In the genomic region with DNA sequence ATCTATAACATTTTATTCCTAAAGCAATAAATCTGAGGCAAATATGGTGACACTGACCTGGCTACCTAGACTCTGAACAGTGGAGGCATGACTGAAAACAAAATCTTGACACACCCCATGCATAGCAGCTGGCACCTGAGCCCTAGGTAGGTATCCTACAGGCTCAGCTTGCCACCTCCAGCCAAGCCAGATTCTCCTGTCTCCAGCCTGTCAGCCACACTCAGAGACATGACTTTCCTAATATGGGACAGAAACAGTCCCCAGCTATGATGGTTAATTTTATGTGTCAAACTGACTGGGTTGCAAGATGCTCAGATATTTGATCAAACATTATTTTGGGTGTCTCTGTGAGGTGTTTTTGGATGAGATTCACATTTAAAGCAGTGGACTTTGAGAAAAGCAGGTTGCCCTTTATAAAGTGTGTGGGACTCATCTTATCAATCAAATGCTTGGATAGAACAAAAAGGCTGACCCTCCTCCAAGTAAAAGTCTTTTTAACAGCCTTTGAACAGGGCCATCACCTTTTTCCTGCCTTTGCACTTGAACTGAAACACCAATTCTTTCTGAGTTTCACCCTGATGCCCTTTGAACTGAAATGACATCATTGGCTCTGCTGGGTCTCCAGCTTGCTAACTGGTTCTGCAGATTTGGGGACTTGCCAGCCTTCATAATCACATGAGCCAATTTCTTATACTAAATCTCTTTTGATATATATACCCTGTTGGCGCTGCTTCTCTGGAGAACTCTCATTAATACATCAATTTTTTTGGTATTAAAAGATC, we compare ENCODE assay signal across 34 cellular contexts.
"Had no signal": no experiment of that assay in that cellular context is flagged by ENCODE, and none has a peak within 500 bp of the region (broad histone marks: within the 10 kb centered on the region; RNA-seq: fewer than 3 reads in every experiment).

No MANE protein-coding gene starts in this region.

- H3K9me3 Mint-ChIP-seq: activated CD4-positive, alpha-beta T cell treated with anti-CD3 and anti-CD28 coated beads, Interleukin-2, amount 10 ng/mL, durations not matched to agents 24 days and 14 days; activated naive CD4-positive, alpha-beta T cell treated with anti-CD3 and anti-CD28 coated beads, Interleukin-2, amount 50 U/mL, for 24 hours; activated naive CD8-positive, alpha-beta T cell treated with anti-CD3 and anti-CD28 coated beads, Interleukin-2, amount 50 U/mL, for 24 hours; activated T-helper 1 cell treated with anti-CD3 and anti-CD28 coated beads, Interleukin-12 subunit alpha, Interleukin-12 subunit beta, Interleukin-2, Interleukin-4 antibody, amounts not matched to agents 30 ng/mL and 10 ng/mL and 1 ng/mL, durations not matched to agents 14 hours and 24 hours and 36 hours; activated T-helper 2 cell treated with anti-CD3 and anti-CD28 coated beads, Interferon-gamma antibody, Interleukin-2, Interleukin-4, amounts not matched to agents 10 μg/mL and 5 μg/mL and 100 μg/mL, durations not matched to agents 14 hours and 24 hours and 36 hours; effector memory CD8-positive, alpha-beta T cell had no signal

- H3K36me3 Mint-ChIP-seq: activated CD4-positive, alpha-beta memory T cell treated with anti-CD3 and anti-CD28 coated beads for 36 hours; activated CD8-positive, alpha-beta memory T cell treated with anti-CD3 and anti-CD28 coated beads, Interleukin-2, amount 10 ng/mL, durations not matched to agents 7 days and 5 days; activated naive CD4-positive, alpha-beta T cell treated with anti-CD3 and anti-CD28 coated beads, Interleukin-2, amount 50 U/mL, for 24 hours; activated naive CD8-positive, alpha-beta T cell treated with anti-CD3 and anti-CD28 coated beads for 36 hours; brain had no signal

- FAIRE-seq: colon had no signal

- H3K4me3 ChIP-seq: adrenal gland, breast epithelium, esophagus squamous epithelium had no signal

- H3K36me3 ChIP-seq: adrenal gland, breast epithelium, esophagus squamous epithelium had no signal

- H3K27me3 ChIP-seq: breast epithelium, esophagus squamous epithelium had no signal

- H3K27ac Mint-ChIP-seq: activated CD4-positive, alpha-beta memory T cell treated with anti-CD3 and anti-CD28 coated beads for 36 hours; activated CD4-positive, alpha-beta T cell treated with anti-CD3 and anti-CD28 coated beads for 36 hours; activated CD4-positive, alpha-beta T cell treated with anti-CD3 and anti-CD28 coated beads, Interleukin-2, amount 10 ng/mL, durations not matched to agents 24 days and 14 days; activated CD8-positive, alpha-beta memory T cell treated with anti-CD3 and anti-CD28 coated beads, Interleukin-2, amount 10 ng/mL, durations not matched to agents 7 days and 5 days; activated CD8-positive, alpha-beta T cell treated with anti-CD3 and anti-CD28 coated beads, Interleukin-2, amount 10 ng/mL, durations not matched to agents 7 days and 5 days; activated naive CD4-positive, alpha-beta T cell treated with anti-CD3 and anti-CD28 coated beads for 36 hours; activated naive CD4-positive, alpha-beta T cell treated with anti-CD3 and anti-CD28 coated beads, Interleukin-2, amount 50 U/mL, for 24 hours; activated naive CD8-positive, alpha-beta T cell treated with anti-CD3 and anti-CD28 coated beads for 36 hours; activated naive CD8-positive, alpha-beta T cell treated with anti-CD3 and anti-CD28 coated beads, Interleukin-2, amount 50 U/mL, for 24 hours; activated T-helper 1 cell treated with anti-CD3 and anti-CD28 coated beads, Interleukin-12 subunit alpha, Interleukin-12 subunit beta, Interleukin-2, Interleukin-4 antibody, amounts not matched to agents 30 ng/mL and 10 ng/mL and 1 ng/mL, durations not matched to agents 14 hours and 24 hours and 36 hours; activated T-helper 2 cell treated with anti-CD3 and anti-CD28 coated beads, Interferon-gamma antibody, Interleukin-2, Interleukin-4, amounts not matched to agents 10 μg/mL and 5 μg/mL and 100 μg/mL, durations not matched to agents 14 hours and 24 hours and 36 hours; brain; effector memory CD8-positive, alpha-beta T cell; T-helper 17 cell had no signal

- H3K4me1 Mint-ChIP-seq: activated CD4-positive, alpha-beta T cell treated with anti-CD3 and anti-CD28 coated beads for 36 hours; activated CD4-positive, alpha-beta T cell treated with anti-CD3 and anti-CD28 coated beads, Interleukin-2, amount 10 ng/mL, durations not matched to agents 24 days and 14 days; activated CD8-positive, alpha-beta memory T cell treated with anti-CD3 and anti-CD28 coated beads, Interleukin-2, amount 10 ng/mL, durations not matched to agents 7 days and 5 days; activated naive CD4-positive, alpha-beta T cell treated with anti-CD3 and anti-CD28 coated beads, Interleukin-2, amount 50 U/mL, for 24 hours; activated naive CD8-positive, alpha-beta T cell treated with anti-CD3 and anti-CD28 coated beads for 36 hours; activated naive CD8-positive, alpha-beta T cell treated with anti-CD3 and anti-CD28 coated beads, Interleukin-2, amount 50 U/mL, for 24 hours; brain; T-helper 17 cell had no signal

- H3K9me3 ChIP-seq: adrenal gland, breast epithelium, esophagus squamous epithelium had no signal

- ATAC-seq: activated CD4-positive, alpha-beta T cell treated with anti-CD3 and anti-CD28 coated beads for 36 hours; activated CD8-positive, alpha-beta memory T cell treated with anti-CD3 and anti-CD28 coated beads, Interleukin-2, amount 10 ng/mL, durations not matched to agents 7 days and 5 days; activated CD8-positive, alpha-beta T cell treated with anti-CD3 and anti-CD28 coated beads, Interleukin-2, amount 10 ng/mL, durations not matched to agents 7 days and 5 days; activated naive CD8-positive, alpha-beta T cell treated with anti-CD3 and anti-CD28 coated beads, Interleukin-2, amount 50 U/mL, for 24 hours; effector memory CD8-positive, alpha-beta T cell; T-helper 17 cell had no signal

- DNase-seq: activated CD4-positive, alpha-beta memory T cell treated with anti-CD3 and anti-CD28 coated beads for 36 hours; activated CD4-positive, alpha-beta T cell treated with anti-CD3 and anti-CD28 coated beads for 36 hours; activated CD4-positive, alpha-beta T cell treated with anti-CD3 and anti-CD28 coated beads, Interleukin-2, amount 10 ng/mL, durations not matched to agents 24 days and 14 days; activated CD4-positive, CD25-positive, alpha-beta regulatory T cell; activated CD4-positive, CD25-positive, alpha-beta regulatory T cell treated with anti-CD3 and anti-CD28 coated beads, Interleukin-2, amount 50 U/mL, for 72 hours; activated CD8-positive, alpha-beta memory T cell treated with anti-CD3 and anti-CD28 coated beads, Interleukin-2, amount 10 ng/mL, durations not matched to agents 7 days and 5 days; activated CD8-positive, alpha-beta memory T cell treated with anti-CD3 and anti-CD28 coated beads, Interleukin-2, amount 50 U/mL, for 4 hours; activated CD8-positive, alpha-beta T cell treated with anti-CD3 and anti-CD28 coated beads, Interleukin-2, amount 10 ng/mL, durations not matched to agents 7 days and 5 days; activated effector memory CD4-positive, alpha-beta T cell treated with anti-CD3 and anti-CD28 coated beads, Interleukin-2, amount 50 U/mL, for 16 hours; activated naive CD4-positive, alpha-beta T cell treated with anti-CD3 and anti-CD28 coated beads for 36 hours; activated naive CD8-positive, alpha-beta T cell treated with anti-CD3 and anti-CD28 coated beads for 36 hours; activated naive CD8-positive, alpha-beta T cell treated with anti-CD3 and anti-CD28 coated beads, Interleukin-2, amount 50 U/mL, for 24 hours; activated T-cell treated with anti-CD3 and anti-CD28 coated beads, Interleukin-2, amount 50 U/mL, for 1 hour; activated T-cell treated with anti-CD3 and anti-CD28 coated beads, Interleukin-2, amount 50 U/mL, for 48 hours; adrenal gland; amygdala; aorta; caudate nucleus; cortex of kidney; dermis blood vessel endothelial cell; effector CD4-positive, alpha-beta T cell; effector memory CD8-positive, alpha-beta T cell; erythroblast; esophagus squamous epithelium; foreskin melanocyte; head of caudate nucleus; T-helper 1 cell; T-helper 17 cell had no signal

- H3K27me3 Mint-ChIP-seq: activated CD4-positive, alpha-beta T cell treated with anti-CD3 and anti-CD28 coated beads, Interleukin-2, amount 10 ng/mL, durations not matched to agents 24 days and 14 days; brain had no signal

- H3K27ac ChIP-seq: adrenal gland, breast epithelium, esophagus squamous epithelium had no signal

- H3K4me3 Mint-ChIP-seq: activated CD4-positive, alpha-beta memory T cell treated with anti-CD3 and anti-CD28 coated beads for 36 hours; activated CD4-positive, alpha-beta T cell treated with anti-CD3 and anti-CD28 coated beads for 36 hours; activated CD4-positive, alpha-beta T cell treated with anti-CD3 and anti-CD28 coated beads, Interleukin-2, amount 10 ng/mL, durations not matched to agents 24 days and 14 days; activated CD8-positive, alpha-beta memory T cell treated with anti-CD3 and anti-CD28 coated beads, Interleukin-2, amount 10 ng/mL, durations not matched to agents 7 days and 5 days; activated CD8-positive, alpha-beta T cell treated with anti-CD3 and anti-CD28 coated beads, Interleukin-2, amount 10 ng/mL, durations not matched to agents 7 days and 5 days; activated naive CD4-positive, alpha-beta T cell treated with anti-CD3 and anti-CD28 coated beads for 36 hours; activated naive CD4-positive, alpha-beta T cell treated with anti-CD3 and anti-CD28 coated beads, Interleukin-2, amount 50 U/mL, for 24 hours; activated naive CD8-positive, alpha-beta T cell treated with anti-CD3 and anti-CD28 coated beads for 36 hours; activated naive CD8-positive, alpha-beta T cell treated with anti-CD3 and anti-CD28 coated beads, Interleukin-2, amount 50 U/mL, for 24 hours; activated T-helper 1 cell treated with anti-CD3 and anti-CD28 coated beads, Interleukin-12 subunit alpha, Interleukin-12 subunit beta, Interleukin-2, Interleukin-4 antibody, amounts not matched to agents 30 ng/mL and 10 ng/mL and 1 ng/mL, durations not matched to agents 14 hours and 24 hours and 36 hours; brain; effector memory CD8-positive, alpha-beta T cell; T-helper 17 cell had no signal

- H3K4me1 ChIP-seq: adrenal gland, breast epithelium, esophagus squamous epithelium had no signal
